In genomic region chr6:38509713-38510112, GRCh38 we compare ENCODE assay signal across 15 cellular contexts.
DNase-seq lines count a peak whose midpoint lies in the region; ATAC-seq and TF ChIP-seq lines count a peak whose summit lies in the region.
"Had no signal": no experiment of that assay in that cellular context is flagged by ENCODE, and none has a peak within 500 bp of the region (broad histone marks: within the 10 kb centered on the region; RNA-seq: fewer than 3 reads in every experiment).

No MANE protein-coding gene starts in this region.

- H3K9me3 Mint-ChIP-seq in progenitor cell of endocrine pancreas (ENCODE audit: low read depth), result no peaks in the 10 kb centered on the region
- no peaks in the 10 kb centered on the region for H3K9me3 Mint-ChIP-seq in effector memory CD8-positive, alpha-beta T cell

- no peaks in the 10 kb centered on the region for H3K27me3 Mint-ChIP-seq in progenitor cell of endocrine pancreas
- H3K27me3 Mint-ChIP-seq in effector memory CD8-positive, alpha-beta T cell, result no peaks in the 10 kb centered on the region

- H3K27ac ChIP-seq in SJSA1, result peak overlapping the region; percentile 93
- H3K27ac ChIP-seq: ascending aorta, sigmoid colon, VCaP had no signal

- no peak overlapping the region for H3K4me3 Mint-ChIP-seq in progenitor cell of endocrine pancreas (ENCODE audit: low read depth)
- H3K4me3 Mint-ChIP-seq in effector memory CD8-positive, alpha-beta T cell, result no peak overlapping the region

- H3K4me1 Mint-ChIP-seq in progenitor cell of endocrine pancreas (ENCODE audit: low read depth), result peaks cover 7% of the 10 kb centered on the region
- peaks cover 0 to 10% of the 10 kb centered on the region in 2 donors for H3K4me1 Mint-ChIP-seq in effector memory CD8-positive, alpha-beta T cell (ENCODE audit: low read depth in 2 of 2)

- H3K27ac Mint-ChIP-seq in progenitor cell of endocrine pancreas, result peak overlapping the region; percentile 67
- no peak overlapping the region for H3K27ac Mint-ChIP-seq in effector memory CD8-positive, alpha-beta T cell

- H3K9me3 ChIP-seq in SJSA1 (replicated peaks), result no peaks in the 10 kb centered on the region
- H3K9me3 ChIP-seq: ascending aorta, sigmoid colon, tibial artery had no signal

- no peak for ATAC-seq in GM21786 (IDR thresholded peaks at IDR 0.05; ENCODE audit: unreplicated experiment)
- ATAC-seq in effector memory CD8-positive, alpha-beta T cell (replicated peaks), result no peak
- ATAC-seq: esophagus mucosa, left ventricle myocardium superior had no signal

- H3K4me1 ChIP-seq in SJSA1 (replicated peaks), result peaks cover 32% of the 10 kb centered on the region

- H3K4me3 ChIP-seq in SJSA1 (no peak overlapping the region), fibroblast of the aortic adventitia (ENCODE audit: low read depth, low read length) (no peak overlapping the region)
- H3K4me3 ChIP-seq: ascending aorta, sigmoid colon, tibial artery had no signal

- DNase-seq in GM04503 (ENCODE audit: low read depth) (peak; percentile 31), SJSA1 (ENCODE audit: low read depth in 1 of 2, low spot score in 2 of 2) (peak; percentile 66 to 88), fibroblast of the aortic adventitia (ENCODE audit: low read depth) (peak; percentile 57), progenitor cell of endocrine pancreas (ENCODE audit: low spot score, unreplicated experiment) (no peak), GM19240 (ENCODE audit: insufficient read length, low spot score) (no peak), KG1 (lab: John Stamatoyannopoulos, UW) (no peak)
- no peak for DNase-seq in effector memory CD8-positive, alpha-beta T cell
- DNase-seq: activated T-cell treated with anti-CD3 and anti-CD28 coated beads, Interleukin-2, amount 50 U/mL, for 1 hour; left ventricle myocardium superior; sigmoid colon; tibial artery had no signal

- no peaks in the 10 kb centered on the region for H3K36me3 Mint-ChIP-seq in progenitor cell of endocrine pancreas (ENCODE audit: insufficient read depth)
- H3K36me3 Mint-ChIP-seq in effector memory CD8-positive, alpha-beta T cell (ENCODE audit: insufficient read depth), result no peaks in the 10 kb centered on the region

- TF ChIP-seq CTCF in fibroblast of the aortic adventitia (IDR thresholded peaks at IDR 0.05; ENCODE audit: insufficient read depth, low read length) (no peak), progenitor cell of endocrine pancreas (IDR thresholded peaks at IDR 0.05; ENCODE audit: unreplicated experiment) (no peak)

- H3K27me3 ChIP-seq in SJSA1 (replicated peaks), result no peaks in the 10 kb centered on the region
- H3K27me3 ChIP-seq: ascending aorta, sigmoid colon, tibial artery had no signal

- H3K36me3 ChIP-seq in SJSA1, result no peaks in the 10 kb centered on the region
- H3K36me3 ChIP-seq: ascending aorta, sigmoid colon, tibial artery had no signal

Comparison
In these comparisons a context has a peak if more than half of its experiments do, and no peak if none do; other contexts are left out.
1. DNase-seq: peak in GM04503 (single experiment), SJSA1 (2 of 2) and fibroblast of the aortic adventitia (single experiment); none in progenitor cell of endocrine pancreas (single experiment), GM19240 (single experiment), KG1 (single experiment) and effector memory CD8-positive, alpha-beta T cell (0 of 3).